In genomic region chr1:183355181-183355580, GRCh38 we compare ENCODE assay signal across 23 cellular contexts.
"Had no signal": no experiment of that assay in that cellular context is flagged by ENCODE, and none has a peak within 500 bp of the region (broad histone marks: within the 10 kb centered on the region; RNA-seq: fewer than 3 reads in every experiment).

No MANE protein-coding gene starts in this region.

- H3K9me3 ChIP-seq: neutrophil, psoas muscle, right lobe of liver, sigmoid colon, stomach, thoracic aorta, tibial artery, transverse colon, upper lobe of left lung had no signal

- H2AFZ ChIP-seq: parathyroid adenoma had no signal

- H3K4me1 ChIP-seq: psoas muscle, right lobe of liver, tibial artery, transverse colon, upper lobe of left lung had no signal

- H3K36me3 ChIP-seq: neutrophil, right lobe of liver, sigmoid colon, stomach, thoracic aorta, tibial artery, transverse colon, upper lobe of left lung had no signal

- H3K27me3 ChIP-seq: right lobe of liver, sigmoid colon, tibial artery, transverse colon, upper lobe of left lung had no signal

- H3K4me3 ChIP-seq: psoas muscle, right lobe of liver, sigmoid colon, stomach, thoracic aorta, tibial artery, transverse colon, upper lobe of left lung had no signal

- H3K9ac ChIP-seq: parathyroid adenoma had no signal

- H3K79me2 ChIP-seq: parathyroid adenoma had no signal

- H3K27ac ChIP-seq: neutrophil, parathyroid adenoma, psoas muscle, right lobe of liver, sigmoid colon, stomach, thoracic aorta, tibial artery, transverse colon, upper lobe of left lung had no signal

- DNase-seq: naive B cell; naive thymus-derived CD8-positive, alpha-beta T cell; nephron progenitor cell; nucleus accumbens; posterior cingulate gyrus; psoas muscle; right lobe of liver; sigmoid colon; small intestine; stimulated activated CD4-positive, alpha-beta T cell treated with anti-CD3 and anti-CD28 coated beads, Interleukin-15, amount 100 ng/mL, for 24 hours; stimulated activated CD4-positive, alpha-beta T cell treated with anti-CD3 and anti-CD28 coated beads, Interleukin-2, amount 100 ng/mL, for 24 hours; stimulated activated CD4-positive, alpha-beta T cell treated with anti-CD3 and anti-CD28 coated beads, Interleukin-2, amount 100 ng/mL, for 48 hours; stimulated activated CD4-positive, alpha-beta T cell treated with anti-CD3 and anti-CD28 coated beads, Interleukin-4, amount 100 ng/mL, for 24 hours; stimulated activated naive B cell treated with anti-CD40 and anti-IgM and Interleukin-4, amounts not matched to agents 10 μg/mL and 1 μg/mL and 100 μg/mL, for 72 hours; stimulated activated naive CD4-positive, alpha-beta T cell treated with Interleukin-2 at 50 U/mL for 16 hours; stomach; tibial artery; transverse colon; upper lobe of left lung had no signal

- ATAC-seq: naive thymus-derived CD8-positive, alpha-beta T cell; psoas muscle; right lobe of liver; stimulated activated effector memory CD8-positive, alpha-beta T cell treated with anti-CD3 and anti-CD28 coated beads, Interleukin-12 subunit alpha, Interleukin-12 subunit beta, amount 100 ng/mL, for 72 hours; stimulated activated naive B cell treated with anti-CD40 and anti-IgM and Interleukin-4, amounts not matched to agents 10 μg/mL and 1 μg/mL and 100 μg/mL, for 72 hours had no signal
